8 cellular contexts compared by ENCODE assay signal in the genomic region with DNA sequence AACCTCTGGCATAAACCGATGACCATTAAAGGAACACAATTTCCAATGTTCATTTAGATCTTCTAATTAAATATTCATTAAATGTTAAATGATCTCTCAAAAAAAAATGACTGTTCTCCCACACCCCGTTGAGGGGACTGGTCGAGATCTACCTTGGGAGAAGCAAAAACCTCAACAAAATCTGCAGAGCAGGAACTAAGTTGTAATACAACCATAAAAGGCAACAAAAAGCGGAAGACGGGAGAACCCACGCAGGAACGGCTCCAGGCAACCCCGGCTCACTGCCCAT. TPM values are rescaled to one million over a fixed set of nuclear protein-coding genes. Genes with fewer than 3 reads are reported as not detected.
DNase-seq lines count a peak whose midpoint lies in the region; ATAC-seq, FAIRE-seq and TF ChIP-seq lines count a peak whose summit lies in the region.

No MANE protein-coding gene starts in this region.

- H3K9me3 ChIP-seq in GM23248 (ENCODE audit: low read depth) (no peaks in the 10 kb centered on the region), Loucy (ENCODE audit: insufficient read depth, low read depth, low read length) (no peaks in the 10 kb centered on the region), gastrocnemius medialis (no peaks in the 10 kb centered on the region)

- peaks cover 6% of the 10 kb centered on the region for H3K36me3 Mint-ChIP-seq in activated T-helper 17 cell treated with anti-CD3 and anti-CD28 coated beads, Interleukin-2, amount 50 U/mL, for 72 hours (ENCODE audit: low read depth)

- H3K27me3 Mint-ChIP-seq in activated T-helper 17 cell treated with anti-CD3 and anti-CD28 coated beads, Interleukin-2, amount 50 U/mL, for 72 hours = no peaks in the 10 kb centered on the region

- H3K4me2 ChIP-seq in GM23248 (ENCODE audit: unreplicated experiment) = peak overlapping the region; percentile 78
- H3K4me2 ChIP-seq in Loucy (ENCODE audit: low read depth, low read length, poor library complexity, severe bottlenecking) = peak overlapping the region; percentile 75

- H3K4me3 ChIP-seq in GM23248 (peak overlapping the region; percentile 82), Loucy (ENCODE audit: low read length, poor library complexity, severe bottlenecking) (peak overlapping the region; percentile 88), gastrocnemius medialis (peak overlapping the region; percentile 63 to 96 (median 93))

- no peaks in the 10 kb centered on the region for H3K9me3 Mint-ChIP-seq in activated T-helper 17 cell treated with anti-CD3 and anti-CD28 coated beads, Interleukin-2, amount 50 U/mL, for 72 hours

- H3K9me2 ChIP-seq in GM23248 (ENCODE audit: insufficient read depth) = no peaks in the 10 kb centered on the region
- H3K9me2 ChIP-seq in Loucy (replicated peaks; ENCODE audit: low read depth, low read length) = no peaks in the 10 kb centered on the region

- H2AFZ ChIP-seq in GM23248 (peak overlapping the region; percentile 92), Loucy (ENCODE audit: low read length) (peak overlapping the region; percentile 87)

- H3F3A ChIP-seq in GM23248 (ENCODE audit: insufficient read depth) (peaks cover 36% of the 10 kb centered on the region), Loucy (ENCODE audit: low read depth) (peaks cover 35% of the 10 kb centered on the region)

- peak; percentile 55 for ATAC-seq in activated T-helper 17 cell treated with anti-CD3 and anti-CD28 coated beads, Interleukin-2, amount 50 U/mL, for 72 hours (replicated peaks)
- ATAC-seq in left cardiac atrium (peak; percentile 73 to 75), gastrocnemius medialis (peak; percentile 32 to 36)

- in situ Hi-C loops in GM23248 (cut with MboI) = no loop called here
- in situ Hi-C loops in gastrocnemius medialis (cut with MboI; ENCODE audit: low sequenced_read_pairs in 4 of 4) = loop anchor here in 1 of 4 donors (25.0 kb wide), 1 partner anchor 598 kb away; a partner anchor contains a TSS

- H3K27ac Mint-ChIP-seq in activated T-helper 17 cell treated with anti-CD3 and anti-CD28 coated beads, Interleukin-2, amount 50 U/mL, for 72 hours = peak overlapping the region; percentile 96

- no peaks in the 10 kb centered on the region for H3K27me3 ChIP-seq in GM23248 (replicated peaks; ENCODE audit: insufficient read depth)
- H3K27me3 ChIP-seq in Loucy (ENCODE audit: insufficient read depth, low read length, poor library complexity, severe bottlenecking) = no peaks in the 10 kb centered on the region
- H3K27me3 ChIP-seq in gastrocnemius medialis = no peaks in the 10 kb centered on the region

- H3K4me3 Mint-ChIP-seq in activated T-helper 17 cell treated with anti-CD3 and anti-CD28 coated beads, Interleukin-2, amount 50 U/mL, for 72 hours = peak overlapping the region; percentile 94

- H3K4me1 ChIP-seq in GM23248 (ENCODE audit: insufficient read depth) = peaks cover 10% of the 10 kb centered on the region
- peaks cover 28% of the 10 kb centered on the region for H3K4me1 ChIP-seq in Loucy (ENCODE audit: insufficient read depth, low read length, poor library complexity, severe bottlenecking)
- peaks cover 0 to 11% of the 10 kb centered on the region in 2 donors for H3K4me1 ChIP-seq in gastrocnemius medialis

- H4K20me1 ChIP-seq in GM23248 (ENCODE audit: insufficient read depth) = no peaks in the 10 kb centered on the region
- H4K20me1 ChIP-seq in Loucy (ENCODE audit: insufficient read depth, low read length, poor library complexity, severe bottlenecking) = no peaks in the 10 kb centered on the region

- peak overlapping the region; percentile 74 for H3K27ac ChIP-seq in GM23248
- H3K27ac ChIP-seq in gastrocnemius medialis = peak overlapping the region; percentile 85 to 96 (median 96)

- no peak for TF ChIP-seq CTCF in Loucy (conservative IDR thresholded peaks at IDR 0.05; ENCODE audit: low read length)
- no peak for TF ChIP-seq CTCF in gastrocnemius medialis (IDR thresholded peaks at IDR 0.05 in 4 of 5, conservative IDR thresholded peaks at IDR 0.05 in 1 of 5)

- peaks cover 17% of the 10 kb centered on the region for H3K4me1 Mint-ChIP-seq in activated T-helper 17 cell treated with anti-CD3 and anti-CD28 coated beads, Interleukin-2, amount 50 U/mL, for 72 hours

- H3K9ac ChIP-seq in GM23248 (peak overlapping the region; percentile 88), Loucy (ENCODE audit: low read depth, low read length, poor library complexity, severe bottlenecking) (peak overlapping the region; percentile 91)

- H3K36me3 ChIP-seq in GM23248 (ENCODE audit: low read depth) (no peaks in the 10 kb centered on the region), Loucy (ENCODE audit: insufficient read depth, low read length) (no peaks in the 10 kb centered on the region), gastrocnemius medialis (no peaks in the 10 kb centered on the region)

- FAIRE-seq in GM12892 (lab: Jason Lieb, UNC) = peak; percentile 95

- no peak for TF ChIP-seq POLR2A in GM12892 (IDR thresholded peaks at IDR 0.05; ENCODE audit: low read depth, low read length)
- TF ChIP-seq POLR2A in gastrocnemius medialis (IDR thresholded peaks at IDR 0.05) = no peak

- intact Hi-C loops in left cardiac atrium (cut with DNase I) (loop anchor here in 1 of 2 donors (5.0 kb wide), 1 partner anchor 203 kb away; a partner anchor contains a TSS), gastrocnemius medialis (cut with DNase I; ENCODE audit: low total_unique reads) (loop anchor here (10.0 kb wide), 1 partner anchor 619 kb away; no protein-coding TSS in a partner anchor)

- no peaks in the 10 kb centered on the region for H3K79me2 ChIP-seq in GM23248 (ENCODE audit: insufficient read depth)
- no peaks in the 10 kb centered on the region for H3K79me2 ChIP-seq in Loucy (ENCODE audit: insufficient read depth, low read length)

- WGBS in GM23248 (ENCODE audit: low coverage in 1 of 2, low lambda C conversion rate in 2 of 2, missing lambda C conversion rate in 2 of 2), 2 experiments = 21% methylated on average over 8 of the region's 8 CpGs

- DNase-seq in GM12892 (ENCODE audit: insufficient read length) (no peak), GM23248 (peak; percentile 76), left cardiac atrium (no peak), gastrocnemius medialis (no peak), DMS153 treated with DMSO at 0.1 percent for 48 hours (lab: John Stamatoyannopoulos, UW; ENCODE audit: unreplicated experiment) (no peak), NCI-H345 (lab: John Stamatoyannopoulos, UW) (no peak)

RNA-seq across cellular contexts. Expression of a gene that starts 0.8 kb away (rescaled TPM):
- polyA plus RNA-seq in GM12892 (2012; ENCODE audit: missing spikeins) = not detected
- total RNA-seq in GM23248 (2014; rRNA removed; shearing (Covaris generic)) = 59.2 and 59.7 TPM in 2 replicates
- polyA plus RNA-seq in GM23248 (2016; fragmentation: Nextera tagmentation; extraction: Ambion mirVana) = not detected in 2 replicates
- total RNA-seq in activated T-helper 17 cell treated with anti-CD3 and anti-CD28 coated beads, Interleukin-2, amount 50 U/mL, for 72 hours = 10 to 100 TPM; 14.5 to 14.9 TPM
- 1 to 10 TPM; 1.7 to 7.2 TPM for total RNA-seq in left cardiac atrium
- 100 to 1,000 TPM in 1 of 4 donors, 10 to 100 TPM in 3; 12.0 to 143 (median 24.0) TPM for total RNA-seq in gastrocnemius medialis

RNA-seq across cellular contexts. Expression of a gene that starts 5.3 kb away (rescaled TPM):
- 0.17 TPM for polyA plus RNA-seq in GM12892 (2012; ENCODE audit: missing spikeins)
- total RNA-seq in GM23248 (2014; rRNA removed; shearing (Covaris generic)) = 2.8 and 5.2 TPM in 2 replicates
- polyA plus RNA-seq in GM23248 (2016; fragmentation: Nextera tagmentation; extraction: Ambion mirVana) = 3.3 and 3.6 TPM in 2 replicates
- 1 to 10 TPM; 1.9 to 2.0 TPM for total RNA-seq in activated T-helper 17 cell treated with anti-CD3 and anti-CD28 coated beads, Interleukin-2, amount 50 U/mL, for 72 hours
- total RNA-seq in left cardiac atrium (1 to 10 TPM; 1.6 to 2.5 TPM), gastrocnemius medialis (1 to 10 TPM in 1 of 4 donors, under 1 TPM in 3; 0.38 to 5.8 (median 0.92) TPM)

RNA-seq across cellular contexts. Expression of a gene that starts 9.1 kb away (rescaled TPM):
- 12.6 TPM for polyA plus RNA-seq in GM12892 (2012; ENCODE audit: missing spikeins)
- 18.4 and 19.6 TPM in 2 replicates for total RNA-seq in GM23248 (2014; rRNA removed; shearing (Covaris generic))
- polyA plus RNA-seq in GM23248 (2016; fragmentation: Nextera tagmentation; extraction: Ambion mirVana) = 14.4 and 14.5 TPM in 2 replicates
- 10 to 100 TPM; 11.8 to 15.0 TPM for total RNA-seq in activated T-helper 17 cell treated with anti-CD3 and anti-CD28 coated beads, Interleukin-2, amount 50 U/mL, for 72 hours
- 10 to 100 TPM; 13.0 to 13.8 TPM for total RNA-seq in left cardiac atrium
- total RNA-seq in gastrocnemius medialis = 10 to 100 TPM; 12.0 to 20.2 (median 14.7) TPM

RNA-seq across cellular contexts. Expression of a gene that starts 48.6 kb away (rescaled TPM):
- 0.13 TPM for polyA plus RNA-seq in GM12892 (2012; ENCODE audit: missing spikeins)
- total RNA-seq in GM23248 (2014; rRNA removed; shearing (Covaris generic)) = not detected in 2 replicates
- not detected in 2 replicates for polyA plus RNA-seq in GM23248 (2016; fragmentation: Nextera tagmentation; extraction: Ambion mirVana)
- total RNA-seq in activated T-helper 17 cell treated with anti-CD3 and anti-CD28 coated beads, Interleukin-2, amount 50 U/mL, for 72 hours = under 1 TPM; 0.13 TPM
- under 1 TPM in 1 of 2 donors, not detected in 1; 0.12 TPM for total RNA-seq in left cardiac atrium
- under 1 TPM in 1 of 4 donors, not detected in 3; 0.13 TPM for total RNA-seq in gastrocnemius medialis

RNA-seq across cellular contexts. Expression of a gene that starts 48.6 kb away (rescaled TPM):
- 1.5 TPM for polyA plus RNA-seq in GM12892 (2012; ENCODE audit: missing spikeins)
- total RNA-seq in GM23248 (2014; rRNA removed; shearing (Covaris generic)) = 3.4 and 9.4 TPM in 2 replicates
- 4.2 and 5.9 TPM in 2 replicates for polyA plus RNA-seq in GM23248 (2016; fragmentation: Nextera tagmentation; extraction: Ambion mirVana)
- total RNA-seq in activated T-helper 17 cell treated with anti-CD3 and anti-CD28 coated beads, Interleukin-2, amount 50 U/mL, for 72 hours = 1 to 10 TPM; 1.4 to 1.7 TPM
- total RNA-seq in left cardiac atrium = 1 to 10 TPM; 2.1 to 2.7 TPM
- total RNA-seq in gastrocnemius medialis = 1 to 10 TPM in 2 of 4 donors, not detected in 2; 1.2 to 1.3 TPM
